16 cellular contexts compared by ENCODE assay signal in genomic region chr4:140020457-140021361, GRCh38.
DNase-seq lines count a peak whose midpoint lies in the region; ATAC-seq, FAIRE-seq and TF ChIP-seq lines count a peak whose summit lies in the region.
"Had no signal": no experiment of that assay in that cellular context is flagged by ENCODE, and none has a peak within 500 bp of the region (broad histone marks: within the 10 kb centered on the region; RNA-seq: fewer than 3 reads in every experiment).

No MANE protein-coding gene starts in this region.

- H3K27ac ChIP-seq in A549 (peak overlapping the region; percentile 93), PC-9 (peak overlapping the region; percentile 93), ovary (peak overlapping the region in 1 of 2 donors; percentile 53)
- no peak overlapping the region for H3K27ac ChIP-seq in CD8-positive, alpha-beta T cell (ENCODE audit: low read depth, low read length)

- H3K9me2 ChIP-seq in PC-9 (ENCODE audit: insufficient read depth) = no peaks in the 10 kb centered on the region

- FAIRE-seq in A549 (lab: Jason Lieb, UNC) = no peak

- H3K9me3 Mint-ChIP-seq in nephron = no peaks in the 10 kb centered on the region
- H3K9me3 Mint-ChIP-seq in CD8-positive, alpha-beta T cell = no peaks in the 10 kb centered on the region
- H3K9me3 Mint-ChIP-seq: CD8-positive, alpha-beta memory T cell had no signal

- H3K9me3 ChIP-seq in A549 = no peaks in the 10 kb centered on the region; the same call in 2 of the 3 replicates
- peaks cover 11% of the 10 kb centered on the region for H3K9me3 ChIP-seq in PC-9 (ENCODE audit: insufficient read depth, low read depth)
- no peaks in the 10 kb centered on the region for H3K9me3 ChIP-seq in ovary
- H3K9me3 ChIP-seq in CD8-positive, alpha-beta T cell (ENCODE audit: low read length) = no peaks in the 10 kb centered on the region

- DNase-seq in A549 (ENCODE audit: low read depth in 1 of 2, low spot score in 1 of 2) = peak in 1 of 2 experiments; percentile 86
- DNase-seq in PC-9 = peak in 1 of 2 experiments; percentile 67
- peak; percentile 9 for DNase-seq in fibroblast of gingiva (ENCODE audit: low read depth)
- no peak for DNase-seq in ovary
- DNase-seq in stimulated activated naive CD4-positive, alpha-beta T cell treated with Interleukin-2 at 50 U/mL for 16 hours (lab: John Stamatoyannopoulos, UW) = no peak
- DNase-seq in CD8-positive, alpha-beta T cell = no peak
- DNase-seq: ACHN; activated CD8-positive, alpha-beta memory T cell treated with anti-CD3 and anti-CD28 coated beads, Interleukin-2, amount 10 ng/mL, durations not matched to agents 7 days and 5 days; activated naive CD4-positive, alpha-beta T cell; CD8-positive, alpha-beta memory T cell; effector CD4-positive, alpha-beta T cell; NCI-H446; nucleus accumbens had no signal

- peaks cover 84% of the 10 kb centered on the region for H3K4me1 ChIP-seq in A549
- H3K4me1 ChIP-seq in PC-9 (replicated peaks; ENCODE audit: insufficient read depth) = peaks cover 50% of the 10 kb centered on the region
- H3K4me1 ChIP-seq in ovary (ENCODE audit: insufficient read depth) = peaks cover 5% of the 10 kb centered on the region
- H3K4me1 ChIP-seq in CD8-positive, alpha-beta T cell (ENCODE audit: insufficient read depth, low read length) = no peaks in the 10 kb centered on the region

- TSS peak; percentile 61 for BruUV-seq in PC-9 (replicated peaks; lab: Mats Ljungman, UMichigan)

- H3K79me2 ChIP-seq in PC-9 (ENCODE audit: low read depth) = peaks cover 48% of the 10 kb centered on the region

- TF ChIP-seq POLR2A in A549 (IDR thresholded peaks at IDR 0.05; ENCODE audit: low read length) = no peak
- no peak for TF ChIP-seq POLR2A in ovary (IDR thresholded peaks at IDR 0.05)

- no peaks in the 10 kb centered on the region for H3K27me3 Mint-ChIP-seq in nephron (ENCODE audit: low read depth)
- H3K27me3 Mint-ChIP-seq in CD8-positive, alpha-beta T cell (ENCODE audit: low read depth) = no peaks in the 10 kb centered on the region
- H3K27me3 Mint-ChIP-seq: brain; CD8-positive, alpha-beta memory T cell had no signal

- TF ChIP-seq CTCF in A549 (IDR thresholded peaks at IDR 0.05) (no peak), PC-9 (conservative IDR thresholded peaks at IDR 0.05) (no peak), nephron (IDR thresholded peaks at IDR 0.05; ENCODE audit: unreplicated experiment in 3 of 3) (no peak), ovary (IDR thresholded peaks at IDR 0.05) (no peak)
- TF ChIP-seq CTCF in CD8-positive, alpha-beta T cell (IDR thresholded peaks at IDR 0.05) = no peak

- H3K36me3 ChIP-seq in PC-9 (ENCODE audit: low read depth) = peaks cover 4% of the 10 kb centered on the region; the same call in 1 of the 2 replicates
- no peaks in the 10 kb centered on the region for H3K36me3 ChIP-seq in ovary
- no peaks in the 10 kb centered on the region for H3K36me3 ChIP-seq in CD8-positive, alpha-beta T cell (ENCODE audit: insufficient read depth, low read length)

- H2AFZ ChIP-seq in PC-9 = no peak overlapping the region

- peaks cover 35% of the 10 kb centered on the region for H3K4me1 Mint-ChIP-seq in nephron
- H3K4me1 Mint-ChIP-seq in CD8-positive, alpha-beta T cell (ENCODE audit: low read depth) = no peaks in the 10 kb centered on the region
- H3K4me1 Mint-ChIP-seq: activated CD8-positive, alpha-beta memory T cell treated with anti-CD3 and anti-CD28 coated beads, Interleukin-2, amount 10 ng/mL, durations not matched to agents 7 days and 5 days; CD8-positive, alpha-beta memory T cell had no signal

- peak; percentile 51 to 63; a peak in 5 of 6 replicates for ATAC-seq in A549
- no peak for ATAC-seq in GM21528 (IDR thresholded peaks at IDR 0.05; ENCODE audit: low FRiP score, unreplicated experiment)
- no peak for ATAC-seq in CD8-positive, alpha-beta T cell
- ATAC-seq: activated CD8-positive, alpha-beta memory T cell treated with anti-CD3 and anti-CD28 coated beads, Interleukin-2, amount 10 ng/mL, durations not matched to agents 7 days and 5 days had no signal

- H3K27me3 ChIP-seq in PC-9 (ENCODE audit: insufficient read depth, low read depth) (no peaks in the 10 kb centered on the region), ovary (no peaks in the 10 kb centered on the region)
- H3K27me3 ChIP-seq in CD8-positive, alpha-beta T cell (ENCODE audit: insufficient read depth, low read length) = no peaks in the 10 kb centered on the region

- peaks cover 24% of the 10 kb centered on the region for H3F3A ChIP-seq in PC-9 (ENCODE audit: insufficient read depth, low read depth)

- peak overlapping the region; percentile 88 for H3K4me2 ChIP-seq in A549
- H3K4me2 ChIP-seq in PC-9 = peak overlapping the region; percentile 60

- H3K4me3 ChIP-seq in A549 (peak overlapping the region; percentile 9; the same call in 1 of the 3 replicates), PC-9 (peak overlapping the region; percentile 29; the same call in 1 of the 2 replicates), ovary (no peak overlapping the region)
- H3K4me3 ChIP-seq in CD8-positive, alpha-beta T cell (ENCODE audit: low read depth, low read length) = no peak overlapping the region

- peak overlapping the region; percentile 70 to 91 (median 83) for H3K27ac Mint-ChIP-seq in nephron
- H3K27ac Mint-ChIP-seq in CD8-positive, alpha-beta T cell = no peak overlapping the region
- H3K27ac Mint-ChIP-seq: activated CD8-positive, alpha-beta memory T cell treated with anti-CD3 and anti-CD28 coated beads, Interleukin-2, amount 10 ng/mL, durations not matched to agents 7 days and 5 days had no signal

- no peak overlapping the region for H3K4me3 Mint-ChIP-seq in nephron
- no peak overlapping the region for H3K4me3 Mint-ChIP-seq in CD8-positive, alpha-beta T cell
- H3K4me3 Mint-ChIP-seq: activated CD8-positive, alpha-beta memory T cell treated with anti-CD3 and anti-CD28 coated beads, Interleukin-2, amount 10 ng/mL, durations not matched to agents 7 days and 5 days; brain; CD8-positive, alpha-beta memory T cell had no signal

- TF ChIP-seq RAD21 in A549 (conservative IDR thresholded peaks at IDR 0.05 in 1 of 2, IDR thresholded peaks at IDR 0.05 in 1 of 2) = 0 out of 5 replicates have a peak, but pooled peaks of 1 of the 2 experiments have one; percentile 16

- no peaks in the 10 kb centered on the region for H3K36me3 Mint-ChIP-seq in nephron (ENCODE audit: low read depth)
- H3K36me3 Mint-ChIP-seq in CD8-positive, alpha-beta T cell = no peaks in the 10 kb centered on the region
- H3K36me3 Mint-ChIP-seq: activated CD8-positive, alpha-beta memory T cell treated with anti-CD3 and anti-CD28 coated beads, Interleukin-2, amount 10 ng/mL, durations not matched to agents 7 days and 5 days; CD8-positive, alpha-beta memory T cell had no signal

- under 1% methylated on average over 4 of the region's 4 CpGs for WGBS in A549 (ENCODE audit: missing lambda C conversion rate)
- 13 to 15% (median 15%) methylated on average over 4 of the region's 4 CpGs for WGBS in ovary, 3 donors

- intact Hi-C loops in PC-9 (cut with micrococcal nuclease; ENCODE audit: unreplicated experiment) (loop anchor here (1.0 to 2.0 kb wide), 3 partner anchors 17 to 130 kb away; no protein-coding TSS in a partner anchor), ovary (cut with DNase I) (no loop called here)
- intact Hi-C loops in CD8-positive, alpha-beta T cell (cut with DNase I, micrococcal nuclease) = no loop called here

- POLR2A ChIA-PET in A549 (lab: Yijun Ruan, JAX) (interaction anchor here (0.8 to 2.8 kb wide), 6 partner anchors 17 to 465 kb away, joined by 3 to 26 read pairs (median 6); partner anchors contain the start of genes MAML3 and SETD7), PC-9 (lab: Charles Lee; ENCODE audit: unreplicated experiment) (interaction anchor here (0.6 kb wide), 3 partner anchors 10 to 364 kb away, joined by 3 to 6 read pairs (median 4); no protein-coding TSS in a partner anchor)
- POLR2A ChIA-PET in CD8-positive, alpha-beta T cell (lab: Charles Lee) = interaction anchor here (0.6 kb wide), 1 partner anchor 206 kb away, joined by 3 read pairs; no protein-coding TSS in a partner anchor

- no peaks in the 10 kb centered on the region for H4K20me1 ChIP-seq in PC-9 (ENCODE audit: insufficient read depth)

- TF ChIP-seq EP300 in A549 (IDR thresholded peaks at IDR 0.05) (peak; percentile 49 to 57; a peak in 1 of 5 replicates), ovary (IDR thresholded peaks at IDR 0.05) (no peak)

- CTCF ChIA-PET in A549 (lab: Yijun Ruan, JAX) (interaction anchor here (0.7 to 1.6 kb wide), 4 partner anchors 13 to 364 kb away, joined by 3 to 4 read pairs (median 4); no protein-coding TSS in a partner anchor), PC-9 (lab: Charles Lee) (no interaction called here)
- CTCF ChIA-PET in CD8-positive, alpha-beta T cell (lab: Charles Lee) = interaction anchor here (1.2 to 2.5 kb wide), 4 partner anchors 8 to 248 kb away, joined by 3 to 12 read pairs (median 4); no protein-coding TSS in a partner anchor

TF ChIP-seq in A549, 52 proteins besides CTCF, POLR2A, EP300 and RAD21 (continues in another document):
- TF ChIP-seq FOXS1 (CRISPR knock-in tag; IDR thresholded peaks at IDR 0.05) = 0 out of 2 replicates have a peak, but pooled peaks have one; percentile 15
- TF ChIP-seq MAFK (IDR thresholded peaks at IDR 0.05; ENCODE audit: partially characterized antibody) = peak; percentile 97
- no peak for TF ChIP-seq BHLHE40 (IDR thresholded peaks at IDR 0.05; ENCODE audit: low read depth, low read length)
- TF ChIP-seq EHF (CRISPR knock-in tag; IDR thresholded peaks at IDR 0.05) = peak; percentile 69; the same call in 1 of the 2 replicates
- no peak for TF ChIP-seq USF2 (IDR thresholded peaks at IDR 0.05)
- TF ChIP-seq ATOH8 (CRISPR knock-in tag; IDR thresholded peaks at IDR 0.05; ENCODE audit: low read depth) = peak; percentile 29; the same call in 1 of the 2 replicates
- TF ChIP-seq JUN (IDR thresholded peaks at IDR 0.05) = no peak
- no peak for TF ChIP-seq NPAS2 (CRISPR knock-in tag; IDR thresholded peaks at IDR 0.05; ENCODE audit: borderline replicate concordance)
- no peak for TF ChIP-seq NR3C1 (IDR thresholded peaks at IDR 0.05)
- TF ChIP-seq NFE2L2 (conservative IDR thresholded peaks at IDR 0.05; ENCODE audit: low read length) = peak; percentile 73
- TF ChIP-seq HOXB13 (CRISPR knock-in tag; IDR thresholded peaks at IDR 0.05; ENCODE audit: low read depth) = peak; percentile 52; the same call in 1 of the 2 replicates

Comparison
In these comparisons a context has a peak if more than half of its experiments do, and no peak if none do; other contexts are left out.
1. ATAC-seq: peak in A549 (2 of 2); none in GM21528 (single experiment) and CD8-positive, alpha-beta T cell (single experiment).
2. H3K4me3 ChIP-seq: peak in A549 (single experiment) and PC-9 (single experiment); none in ovary (single experiment) and CD8-positive, alpha-beta T cell (single experiment).